20 cellular contexts compared by ENCODE assay signal in genomic region chr19:11652056-11652455, GRCh38. TPM values are rescaled to one million over a fixed set of nuclear protein-coding genes. Genes with fewer than 3 reads are reported as not detected.
DNase-seq lines count a peak whose midpoint lies in the region; ATAC-seq, FAIRE-seq and TF ChIP-seq lines count a peak whose summit lies in the region.
"Had no signal": no experiment of that assay in that cellular context is flagged by ENCODE, and none has a peak within 500 bp of the region (broad histone marks: within the 10 kb centered on the region; RNA-seq: fewer than 3 reads in every experiment).

No MANE protein-coding gene starts in this region.

- CTCF ChIA-PET in HEK293 (lab: Yijun Ruan, JAX) (no interaction called here), K562 (lab: Yijun Ruan, JAX; ENCODE audit: low intra/inter-chr PET ratio) (no interaction called here)

- no peaks in the 10 kb centered on the region for H3K9me1 ChIP-seq in K562 (ENCODE audit: control insufficient read depth, insufficient read depth, low read length)

- no peak overlapping the region for H2AFZ ChIP-seq in K562 (ENCODE audit: low read depth, low read length)

- H3K79me2 ChIP-seq in K562 (ENCODE audit: control insufficient read depth, insufficient read depth, low read length) = no peaks in the 10 kb centered on the region; the same call in 2 of the 3 replicates

- in situ Hi-C loops in K562 (cut with MboI) = no loop called here

- H3K4me1 Mint-ChIP-seq in progenitor cell of endocrine pancreas (ENCODE audit: low read depth) = no peaks in the 10 kb centered on the region
- H3K4me1 Mint-ChIP-seq: B cell; CD4-positive, CD25-positive, alpha-beta regulatory T cell; CD8-positive, alpha-beta memory T cell had no signal

- peaks cover 77% of the 10 kb centered on the region for H3K36me3 Mint-ChIP-seq in progenitor cell of endocrine pancreas (ENCODE audit: insufficient read depth)

- H3K4me3 Mint-ChIP-seq in progenitor cell of endocrine pancreas (ENCODE audit: low read depth) = no peak overlapping the region
- H3K4me3 Mint-ChIP-seq: B cell; CD4-positive, CD25-positive, alpha-beta regulatory T cell; CD8-positive, alpha-beta memory T cell had no signal

- H3K27ac Mint-ChIP-seq in progenitor cell of endocrine pancreas = peak overlapping the region; percentile 53
- H3K27ac Mint-ChIP-seq: B cell; CD4-positive, CD25-positive, alpha-beta regulatory T cell; CD8-positive, alpha-beta memory T cell had no signal

- intact Hi-C loops in K562 (cut with micrococcal nuclease) = no loop called here

- no TSS peak for BruUV-seq in K562 (replicated peaks; lab: Mats Ljungman, UMichigan)

- POLR2A ChIA-PET in HEK293 (lab: Yijun Ruan, JAX) = no interaction called here
- POLR2A ChIA-PET in K562 (lab: Yijun Ruan, JAX) = no interaction called here

- TF ChIP-seq POLR2A in K562 (conservative IDR thresholded peaks at IDR 0.05) = no peak

- H3K4me2 ChIP-seq in BLaER1 = no peak overlapping the region
- no peak overlapping the region for H3K4me2 ChIP-seq in K562 (ENCODE audit: insufficient read depth, low read length)

- TF ChIP-seq CTCF in HEK293 (tag by site-specific recombination; IDR thresholded peaks at IDR 0.05) (no peak), K562 (IDR thresholded peaks at IDR 0.05 in 2 of 3, conservative IDR thresholded peaks at IDR 0.05 in 1 of 3; ENCODE audit: insufficient read depth in 2 of 3, low read depth in 1 of 3, low read length in 3 of 3) (no peak), progenitor cell of endocrine pancreas (IDR thresholded peaks at IDR 0.05; ENCODE audit: unreplicated experiment) (no peak)

- no peak for FAIRE-seq in K562 (lab: Jason Lieb, UNC)
- FAIRE-seq: GM12892, GM18507, HTR-8/SVneo had no signal

- H3K9ac ChIP-seq in BLaER1 (no peak overlapping the region), K562 (ENCODE audit: insufficient read depth in 1 of 2, low read depth in 2 of 2, low read length in 2 of 2) (no peak overlapping the region)

- TF ChIP-seq RAD21 in K562 (CRISPR knock-in tag; conservative IDR thresholded peaks at IDR 0.05 in 1 of 2, IDR thresholded peaks at IDR 0.05 in 1 of 2) = no peak

- H3K4me3 ChIP-seq in BLaER1 (peak overlapping the region; percentile 36; the same call in 1 of the 2 replicates), HEK293 (ENCODE audit: low read depth, low read length) (no peak overlapping the region), K562 (no peak overlapping the region)
- H3K4me3 ChIP-seq: HAP-1 had no signal

- H3K27me3 ChIP-seq in BLaER1 (no peaks in the 10 kb centered on the region), K562 (ENCODE audit: control insufficient read depth in 2 of 2, insufficient read depth in 2 of 2, low read length in 2 of 2) (no peaks in the 10 kb centered on the region)

- TF ChIP-seq EP300 in K562 (IDR thresholded peaks at IDR 0.05; ENCODE audit: low read length) = no peak

- H3K36me3 ChIP-seq in BLaER1 (peaks cover 87% of the 10 kb centered on the region), HEK293 (ENCODE audit: control insufficient read depth in 2 of 2, insufficient read depth in 1 of 2, low read length in 2 of 2) (peaks cover 31 to 84% of the 10 kb centered on the region in 2 experiments), K562 (ENCODE audit: control insufficient read depth, insufficient read depth, low read length) (peaks cover 37% of the 10 kb centered on the region)

- WGBS in K562 (ENCODE audit: insufficient coverage, low coverage, missing lambda C conversion rate) = 100% methylated on average over 2 of the region's 2 CpGs

- H4K20me1 ChIP-seq in BLaER1 = no peaks in the 10 kb centered on the region
- H4K20me1 ChIP-seq in K562 (replicated peaks; ENCODE audit: control insufficient read depth, insufficient read depth, low read length) = no peaks in the 10 kb centered on the region

- no peaks in the 10 kb centered on the region for H3K27me3 Mint-ChIP-seq in progenitor cell of endocrine pancreas
- H3K27me3 Mint-ChIP-seq: B cell had no signal

- ATAC-seq in K562 (no peak), HG03565 (IDR thresholded peaks at IDR 0.05; ENCODE audit: unreplicated experiment) (no peak), GM21737 (IDR thresholded peaks at IDR 0.05; ENCODE audit: unreplicated experiment) (no peak)

- no peak overlapping the region for H3K27ac ChIP-seq in BLaER1
- H3K27ac ChIP-seq in HEK293 (ENCODE audit: extremely low read depth, low read depth, low read length) = no peak overlapping the region
- no peak overlapping the region for H3K27ac ChIP-seq in K562 (ENCODE audit: extremely low read depth, low read depth, low read length)

- peaks cover 89% of the 10 kb centered on the region for H3K9me3 ChIP-seq in BLaER1
- H3K9me3 ChIP-seq in HEK293 (ENCODE audit: control insufficient read depth, insufficient read depth, low read depth, low read length) = no peaks in the 10 kb centered on the region
- H3K9me3 ChIP-seq in K562 (replicated peaks; ENCODE audit: control insufficient read depth, insufficient read depth, low read depth, low read length) = peaks cover 17% of the 10 kb centered on the region

- no peaks in the 10 kb centered on the region for H3K4me1 ChIP-seq in BLaER1
- no peaks in the 10 kb centered on the region for H3K4me1 ChIP-seq in HEK293 (ENCODE audit: control insufficient read depth, insufficient read depth, low read length)
- no peaks in the 10 kb centered on the region for H3K4me1 ChIP-seq in K562 (replicated peaks in 1 of 2; ENCODE audit: control insufficient read depth in 2 of 2, insufficient read depth in 2 of 2, low read length in 2 of 2)
- H3K4me1 ChIP-seq: HAP-1 had no signal

- DNase-seq in K562 (ENCODE audit: extremely low read depth in 1 of 4, low spot score in 3 of 4) (no peak), progenitor cell of endocrine pancreas (ENCODE audit: low spot score, unreplicated experiment) (no peak)
- DNase-seq: C1 segment of cervical spinal cord; CD4-positive, CD25-positive, alpha-beta regulatory T cell; CD8-positive, alpha-beta memory T cell; COR-L47; DMS 273 treated with DMSO at 0.1 percent for 48 hours; DMS79; GDM1; IMR-90; KG1 had no signal

- H3K9me3 Mint-ChIP-seq in progenitor cell of endocrine pancreas (ENCODE audit: low read depth) = peaks cover 55% of the 10 kb centered on the region

TF ChIP-seq in HEK293, 187 proteins besides CTCF, POLR2A, EP300 and RAD21:
- no peak for TF ChIP-seq HOXA7 (CRISPR knock-in tag; IDR thresholded peaks at IDR 0.05; ENCODE audit: borderline replicate concordance)
- no peak for TF ChIP-seq ZNF843 (tag by site-specific recombination; IDR thresholded peaks at IDR 0.05)
- no peak for TF ChIP-seq ZNF274 (IDR thresholded peaks at IDR 0.05; ENCODE audit: low read length)
- TF ChIP-seq ZNF274 (tag by site-specific recombination; IDR thresholded peaks at IDR 0.05; ENCODE audit: borderline replicate concordance) = peak; percentile 54; the same call in 1 of the 2 replicates
- no peak for TF ChIP-seq ZNF416 (tag by site-specific recombination; IDR thresholded peaks at IDR 0.05)

TF ChIP-seq in K562, 482 proteins besides CTCF, POLR2A, EP300 and RAD21:
- 0 out of 2 replicates have a peak, but pooled peaks have one; percentile 13 for TF ChIP-seq ZNF274 (IDR thresholded peaks at IDR 0.05; ENCODE audit: borderline replicate concordance, low read depth, low read length)
- TF ChIP-seq ZNF75A (CRISPR knock-in tag; IDR thresholded peaks at IDR 0.05) = peak; percentile 92
- peak in 1 of 2 experiments; percentile 16; a peak in 1 of 3 replicates for TF ChIP-seq CBX3 (IDR thresholded peaks at IDR 0.05; ENCODE audit: borderline replicate concordance in 1 of 2, low read length in 2 of 2)
- no peak for TF ChIP-seq ZNF551 (CRISPR knock-in tag; IDR thresholded peaks at IDR 0.05)
- TF ChIP-seq, protein P1, sequence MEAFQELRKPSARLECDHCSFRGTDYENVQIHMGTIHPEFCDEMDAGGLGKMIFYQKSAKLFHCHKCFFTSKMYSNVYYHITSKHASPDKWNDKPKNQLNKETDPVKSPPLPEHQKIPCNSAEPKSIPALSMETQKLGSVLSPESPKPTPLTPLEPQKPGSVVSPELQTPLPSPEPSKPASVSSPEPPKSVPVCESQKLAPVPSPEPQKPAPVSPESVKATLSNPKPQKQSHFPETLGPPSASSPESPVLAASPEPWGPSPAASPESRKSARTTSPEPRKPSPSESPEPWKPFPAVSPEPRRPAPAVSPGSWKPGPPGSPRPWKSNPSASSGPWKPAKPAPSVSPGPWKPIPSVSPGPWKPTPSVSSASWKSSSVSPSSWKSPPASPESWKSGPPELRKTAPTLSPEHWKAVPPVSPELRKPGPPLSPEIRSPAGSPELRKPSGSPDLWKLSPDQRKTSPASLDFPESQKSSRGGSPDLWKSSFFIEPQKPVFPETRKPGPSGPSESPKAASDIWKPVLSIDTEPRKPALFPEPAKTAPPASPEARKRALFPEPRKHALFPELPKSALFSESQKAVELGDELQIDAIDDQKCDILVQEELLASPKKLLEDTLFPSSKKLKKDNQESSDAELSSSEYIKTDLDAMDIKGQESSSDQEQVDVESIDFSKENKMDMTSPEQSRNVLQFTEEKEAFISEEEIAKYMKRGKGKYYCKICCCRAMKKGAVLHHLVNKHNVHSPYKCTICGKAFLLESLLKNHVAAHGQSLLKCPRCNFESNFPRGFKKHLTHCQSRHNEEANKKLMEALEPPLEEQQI (IDR thresholded peaks at IDR 0.05) = no peak
TF ChIP-seq in K562: peak in this region for 3.

RNA-seq across cellular contexts. Expression of gene ZNF627, which starts 54.8 kb away (rescaled TPM):
- total RNA-seq in K562 (2011; cell fraction: chromatin; rRNA removed; ENCODE audit: low replicate concordance) = 24.3 and 45.7 TPM in 2 replicates
- 18.7 and 22.2 TPM in 2 replicates for total RNA-seq in K562 (2011; cell fraction: nucleolus; rRNA removed)
- total RNA-seq in K562 (2011; cell fraction: nucleoplasm; rRNA removed) = 21.5 and 27.6 TPM in 2 replicates
- total RNA-seq in K562 (2014; rRNA removed) = 7.0 and 7.5 TPM in 2 replicates
- total RNA-seq in K562 (2014; rRNA removed; fragmentation: Illumina TruSeq; extraction: Trizol) = 16.6 and 21.7 TPM in 2 replicates
- total RNA-seq in K562 (2015; rRNA removed; fragmentation: Illumina TruSeq; extraction: Trizol) = 13.1 and 14.3 TPM in 2 replicates
- total RNA-seq in K562 (2021) = 10.0 and 10.6 TPM in 2 replicates
- polyA plus RNA-seq in K562 (2011; rRNA removed) = 16.5 and 19.9 TPM in 2 replicates
- 5.5 and 10.6 TPM in 2 replicates for polyA plus RNA-seq in K562 (2011; cell fraction: cytosol; rRNA removed)
- 9.8 and 12.6 TPM in 2 replicates for polyA plus RNA-seq in K562 (2011; cell fraction: nucleus; rRNA removed)
- polyA plus RNA-seq in K562 (2012) = 6.5 and 11.4 TPM in 2 replicates
- 11.0 and 11.7 TPM in 2 replicates for polyA plus RNA-seq in K562 (2014; fragmentation: Illumina TruSeq; extraction: Trizol)
- 1 to 10 TPM; 6.6 to 6.9 TPM for polyA plus RNA-seq in K562 (2014; fragmentation: Nextera tagmentation; extraction: Ambion mirVana)
- polyA plus RNA-seq in K562 (2014; rRNA removed) = 5.6 and 6.4 TPM in 2 replicates
- polyA minus RNA-seq in K562 (2011; rRNA and poly(A)+ RNA removed) = 30.8 and 38.6 TPM in 2 replicates
- 9.9 and 10.5 TPM in 2 replicates for polyA minus RNA-seq in K562 (2011; cell fraction: cytosol; rRNA and poly(A)+ RNA removed)
- 5.8 and 14.1 TPM in 2 replicates for polyA minus RNA-seq in K562 (2011; cell fraction: nucleus; rRNA and poly(A)+ RNA removed)
- total RNA-seq in progenitor cell of endocrine pancreas = 31.9 and 33.6 TPM in 2 replicates
